ENCODE assay signal across 8 cellular contexts in genomic region chr6:12957321-12958051, GRCh38.
A peak's percentile ranks its signal among the peaks of the same experiment; 100 is the strongest.
DNase-seq lines count a peak whose midpoint lies in the region; ATAC-seq, FAIRE-seq and TF ChIP-seq lines count a peak whose summit lies in the region.

No MANE protein-coding gene starts in this region.

- H3K4me1 ChIP-seq in PC-9 (replicated peaks; ENCODE audit: insufficient read depth) (no peaks in the 10 kb centered on the region), astrocyte (ENCODE audit: insufficient read depth, low read length) (peaks cover 9% of the 10 kb centered on the region), heart right ventricle (peaks cover 0 to 51% (median 22%) of the 10 kb centered on the region in 9 donors)

- WGBS in heart right ventricle, 2 donors: 0 to 1% methylated on average over 24 of the region's 24 CpGs

- no peaks in the 10 kb centered on the region for H3K9me2 ChIP-seq in PC-9 (ENCODE audit: insufficient read depth)

- DNase-seq in activated CD4-positive, alpha-beta T cell treated with anti-CD3 and anti-CD28 coated beads for 4 hours: peak; percentile 1 to 3
- no peak for DNase-seq in activated CD4-positive, alpha-beta T cell treated with anti-CD3 and anti-CD28 coated beads, Interleukin-2, amount 50 U/mL, for 4 hours
- DNase-seq in PC-9: peak in 1 of 2 experiments; percentile 1
- peak; percentile 58 for DNase-seq in astrocyte (ENCODE audit: low read depth)
- peak; percentile 70 to 75 for DNase-seq in heart right ventricle
- DNase-seq in osteocyte (ENCODE audit: extremely low spot score, unreplicated experiment): no peak
- DNase-seq in NCI-H1436 treated with DMSO at 0.1 percent for 48 hours (lab: John Stamatoyannopoulos, UW): no peak

- H3K27ac Mint-ChIP-seq in astrocyte (ENCODE audit: unreplicated experiment): peak overlapping the region; percentile 60
- peak overlapping the region; percentile 79 for H3K27ac Mint-ChIP-seq in osteocyte (ENCODE audit: unreplicated experiment)

- no peaks in the 10 kb centered on the region for H3K9me3 ChIP-seq in PC-9 (ENCODE audit: insufficient read depth, low read depth)
- no peaks in the 10 kb centered on the region for H3K9me3 ChIP-seq in astrocyte (ENCODE audit: insufficient read depth, low read depth, low read length)
- no peaks in the 10 kb centered on the region for H3K9me3 ChIP-seq in heart right ventricle

- peak overlapping the region; percentile 85 for H3K9ac ChIP-seq in astrocyte (ENCODE audit: low read length)

- intact Hi-C loops in PC-9 (cut with micrococcal nuclease; ENCODE audit: unreplicated experiment): no loop called here
- intact Hi-C loops in heart right ventricle (cut with DNase I): loop anchor here in 3 of 10 donors (5.0 kb wide), 2 partner anchors 55 to 370 kb away; partner anchors contain the start of gene TBC1D7 (in 2 of the 3)

- TF ChIP-seq CTCF in PC-9 (conservative IDR thresholded peaks at IDR 0.05) (no peak), astrocyte (IDR thresholded peaks at IDR 0.05; ENCODE audit: insufficient read depth, low read depth, low read length) (no peak), heart right ventricle (IDR thresholded peaks at IDR 0.05) (peak in 4 of 9 donors; percentile 15 to 54 (median 46)), osteocyte (IDR thresholded peaks at IDR 0.05) (peak; percentile 21)

- FAIRE-seq in astrocyte (lab: Jason Lieb, UNC): no peak

- H2AFZ ChIP-seq in PC-9 (peak overlapping the region; percentile 14; the same call in 1 of the 2 replicates), astrocyte (ENCODE audit: low read depth, low read length) (peak overlapping the region; percentile 98)

- ATAC-seq in heart right ventricle (peak; percentile 83 to 90 (median 89)), HG03521 (IDR thresholded peaks at IDR 0.05; ENCODE audit: unreplicated experiment) (no peak)

- H3K4me3 ChIP-seq in PC-9: peak overlapping the region; percentile 45; the same call in 1 of the 2 replicates
- peak overlapping the region; percentile 86 for H3K4me3 ChIP-seq in astrocyte (ENCODE audit: insufficient read depth, low read depth, low read length)
- peak overlapping the region; percentile 23 to 79 (median 72) for H3K4me3 ChIP-seq in heart right ventricle

- CTCF ChIA-PET in PC-9 (lab: Charles Lee): no interaction called here

- peak overlapping the region; percentile 72 for H3K4me2 ChIP-seq in PC-9
- H3K4me2 ChIP-seq in astrocyte (ENCODE audit: low read length): peak overlapping the region; percentile 99

- H3K27me3 ChIP-seq in PC-9 (ENCODE audit: insufficient read depth, low read depth): peaks cover 75% of the 10 kb centered on the region
- H3K27me3 ChIP-seq in astrocyte (ENCODE audit: insufficient read depth, low read length): peaks cover 2% of the 10 kb centered on the region
- no peaks in the 10 kb centered on the region for H3K27me3 ChIP-seq in heart right ventricle

- H3K4me1 Mint-ChIP-seq in astrocyte (ENCODE audit: low read depth, unreplicated experiment) (peaks cover 11% of the 10 kb centered on the region), osteocyte (ENCODE audit: unreplicated experiment) (peaks cover 15% of the 10 kb centered on the region)

- no peaks in the 10 kb centered on the region for H3F3A ChIP-seq in PC-9 (ENCODE audit: insufficient read depth, low read depth)

- H3K9me3 Mint-ChIP-seq in astrocyte (ENCODE audit: unreplicated experiment) (no peaks in the 10 kb centered on the region), osteocyte (ENCODE audit: unreplicated experiment) (no peaks in the 10 kb centered on the region)

- H3K79me2 ChIP-seq in PC-9 (ENCODE audit: low read depth) (no peaks in the 10 kb centered on the region), astrocyte (ENCODE audit: insufficient read depth, low read length) (no peaks in the 10 kb centered on the region)

- H3K4me3 Mint-ChIP-seq in astrocyte (ENCODE audit: unreplicated experiment): peak overlapping the region; percentile 93
- peak overlapping the region; percentile 90 for H3K4me3 Mint-ChIP-seq in osteocyte (ENCODE audit: unreplicated experiment)

- BruUV-seq in PC-9 (replicated peaks; lab: Mats Ljungman, UMichigan): no TSS peak

- POLR2A ChIA-PET in PC-9 (lab: Charles Lee; ENCODE audit: unreplicated experiment): interaction anchor here (0.7 kb wide), 1 partner anchor 107 kb away, joined by 5 read pairs; no protein-coding TSS in a partner anchor

- H3K27me3 Mint-ChIP-seq in astrocyte (ENCODE audit: low read depth, unreplicated experiment): no peaks in the 10 kb centered on the region
- peaks cover 21% of the 10 kb centered on the region for H3K27me3 Mint-ChIP-seq in osteocyte (ENCODE audit: unreplicated experiment)

- no peaks in the 10 kb centered on the region for H3K36me3 Mint-ChIP-seq in astrocyte (ENCODE audit: low read depth, unreplicated experiment)
- H3K36me3 Mint-ChIP-seq in osteocyte (ENCODE audit: unreplicated experiment): no peaks in the 10 kb centered on the region

- H3K36me3 ChIP-seq in PC-9 (ENCODE audit: low read depth): no peaks in the 10 kb centered on the region
- H3K36me3 ChIP-seq in astrocyte (ENCODE audit: insufficient read depth, low read length): no peaks in the 10 kb centered on the region
- no peaks in the 10 kb centered on the region for H3K36me3 ChIP-seq in heart right ventricle

- H4K20me1 ChIP-seq in PC-9 (ENCODE audit: insufficient read depth) (no peaks in the 10 kb centered on the region), astrocyte (ENCODE audit: insufficient read depth, low read length) (no peaks in the 10 kb centered on the region)

- H3K27ac ChIP-seq in PC-9 (no peak overlapping the region), astrocyte (ENCODE audit: low read depth, low read length) (peak overlapping the region; percentile 37), heart right ventricle (peak overlapping the region; percentile 31 to 93 (median 86))

Comparison
In these comparisons a context has a peak if more than half of its experiments do, and no peak if none do; other contexts are left out.
1. DNase-seq: peak in activated CD4-positive, alpha-beta T cell treated with anti-CD3 and anti-CD28 coated beads for 4 hours (2 of 2), astrocyte (single experiment) and heart right ventricle (2 of 2); none in activated CD4-positive, alpha-beta T cell treated with anti-CD3 and anti-CD28 coated beads, Interleukin-2, amount 50 U/mL, for 4 hours (0 of 2), osteocyte (single experiment) and NCI-H1436 treated with DMSO at 0.1 percent for 48 hours (single experiment).
2. Peak in every context shown above with its lines, with median percentiles within 50 percentile points of each other: H3K4me3 ChIP-seq.